8 cellular contexts compared by ENCODE assay signal in genomic region chr13:110713642-110713952, GRCh38. TPM values are rescaled to one million over a fixed set of nuclear protein-coding genes. Genes with fewer than 3 reads are reported as not detected.
DNase-seq lines count a peak whose midpoint lies in the region; ATAC-seq and TF ChIP-seq lines count a peak whose summit lies in the region.

ING1 (plus strand) TSS chr13:110713700; CDS start chr13:110714150, 450 bp downstream.

- H3K36me3 Mint-ChIP-seq in Calu3 (ENCODE audit: insufficient read depth, unreplicated experiment) (peaks cover 45% of the 10 kb centered on the region), osteocyte (ENCODE audit: unreplicated experiment) (no peaks in the 10 kb centered on the region)

- no peaks in the 10 kb centered on the region for H3K27me3 Mint-ChIP-seq in Calu3 (ENCODE audit: unreplicated experiment)
- no peaks in the 10 kb centered on the region for H3K27me3 Mint-ChIP-seq in osteocyte (ENCODE audit: unreplicated experiment)

- H3K36me3 ChIP-seq in OCI-LY3 (replicated peaks; ENCODE audit: low read depth, low read length), result no peaks in the 10 kb centered on the region

- DNase-seq in Calu3, result no peak
- no peak for DNase-seq in epithelial cell of prostate (ENCODE audit: low read depth, low spot score)
- no peak for DNase-seq in osteocyte (ENCODE audit: extremely low spot score, unreplicated experiment)
- DNase-seq in NOMO-1 treated with dmso at 0.1 percent for 144 hours (lab: John Stamatoyannopoulos, UW; ENCODE audit: unreplicated experiment), result no peak

- H3K4me3 Mint-ChIP-seq in Calu3 (ENCODE audit: low read depth, unreplicated experiment), result peak within 1 kb of the TSS; percentile 90
- peak within 1 kb of the TSS; percentile 99 for H3K4me3 Mint-ChIP-seq in osteocyte (ENCODE audit: unreplicated experiment)

- H3K4me1 Mint-ChIP-seq in Calu3 (ENCODE audit: low read depth, unreplicated experiment), result no peaks in the 10 kb centered on the region
- peaks cover 29% of the 10 kb centered on the region for H3K4me1 Mint-ChIP-seq in osteocyte (ENCODE audit: unreplicated experiment)

- intact Hi-C loops in Calu3 (cut with micrococcal nuclease; ENCODE audit: unreplicated experiment), result no loop called here

- H3K9me3 Mint-ChIP-seq in Calu3 (ENCODE audit: low read depth, unreplicated experiment), result no peaks in the 10 kb centered on the region
- no peaks in the 10 kb centered on the region for H3K9me3 Mint-ChIP-seq in osteocyte (ENCODE audit: unreplicated experiment)

- CTCF ChIA-PET in Calu3 (lab: Charles Lee), result no interaction called here

- H3K27ac Mint-ChIP-seq in Calu3 (ENCODE audit: unreplicated experiment), result peak within 1 kb of the TSS; percentile 97
- peak within 1 kb of the TSS; percentile 99 for H3K27ac Mint-ChIP-seq in osteocyte (ENCODE audit: unreplicated experiment)

- H3K4me1 ChIP-seq in OCI-LY3 (ENCODE audit: low read length), result peaks cover 11% of the 10 kb centered on the region

- H2AFZ ChIP-seq in OCI-LY3 (ENCODE audit: low read depth, low read length), result peak within 1 kb of the TSS; percentile 84; the same call in 1 of the 2 replicates

- H3K79me2 ChIP-seq in OCI-LY3 (ENCODE audit: low read length), result peaks cover 46% of the 10 kb centered on the region

- BruUV-seq in Calu3 (replicated peaks; lab: Mats Ljungman, UMichigan), result no TSS peak

- H3K9me3 ChIP-seq in OCI-LY3 (ENCODE audit: insufficient read depth, low read length), result no peaks in the 10 kb centered on the region

- no peak for TF ChIP-seq CTCF in Calu3 (IDR thresholded peaks at IDR 0.05; ENCODE audit: unreplicated experiment)
- no peak for TF ChIP-seq CTCF in OCI-LY3 (IDR thresholded peaks at IDR 0.05; ENCODE audit: low read depth, low read length)
- TF ChIP-seq CTCF in osteocyte (IDR thresholded peaks at IDR 0.05), result no peak

- ATAC-seq in HG02981 (IDR thresholded peaks at IDR 0.05; ENCODE audit: unreplicated experiment) (no peak), HG03135 (IDR thresholded peaks at IDR 0.05; ENCODE audit: unreplicated experiment) (no peak), esophagus mucosa (no peak)

- H3K27me3 ChIP-seq in OCI-LY3 (ENCODE audit: low read depth, low read length), result no peaks in the 10 kb centered on the region

- H3K9ac ChIP-seq in OCI-LY3 (ENCODE audit: low read length), result peak within 1 kb of the TSS; percentile 100

- H3K4me3 ChIP-seq in OCI-LY3 (ENCODE audit: low read length), result peak within 1 kb of the TSS; percentile 94

- peak within 1 kb of the TSS; percentile 98 for H3K4me2 ChIP-seq in OCI-LY3 (ENCODE audit: low read length)

- H3K27ac ChIP-seq in OCI-LY3 (ENCODE audit: low read length) (peak within 1 kb of the TSS; percentile 97), epithelial cell of prostate (peak within 1 kb of the TSS; percentile 94)

- peaks cover 27% of the 10 kb centered on the region for H4K20me1 ChIP-seq in OCI-LY3 (ENCODE audit: insufficient read depth, low read length)

RNA-seq across cellular contexts. Expression of gene ING1, which starts in this region (rescaled TPM):
- total RNA-seq in Calu3 (2022) (8.4 and 8.9 TPM in 2 replicates), osteocyte (21.8 and 23.2 TPM in 2 replicates), esophagus mucosa (4.3 TPM)
